Comparison of ENCODE assay signal across 16 cellular contexts in the genomic region with DNA sequence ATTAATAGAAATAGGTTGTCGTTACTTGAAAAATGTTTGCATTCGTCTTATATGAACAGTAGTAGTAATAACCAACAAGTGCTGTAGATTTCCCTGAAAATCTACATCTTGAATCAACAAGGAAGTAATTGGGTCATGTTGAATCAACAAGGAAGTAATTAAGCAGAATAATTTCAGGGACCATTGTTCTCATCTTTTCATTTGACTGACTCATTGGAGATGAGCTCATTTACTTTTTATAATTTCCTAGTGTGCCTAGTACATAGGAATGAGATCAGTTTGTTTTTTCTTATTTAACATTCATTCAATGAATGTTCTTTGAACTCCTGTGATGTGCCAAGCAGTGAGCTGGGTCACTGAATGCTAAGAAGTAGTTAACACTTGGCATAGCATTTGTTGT. TPM values are rescaled to one million over a fixed set of nuclear protein-coding genes. Genes with fewer than 3 reads are reported as not detected.
A peak's percentile ranks its signal among the peaks of the same experiment; 100 is the strongest.
DNase-seq lines count a peak whose midpoint lies in the region; ATAC-seq, FAIRE-seq and TF ChIP-seq lines count a peak whose summit lies in the region.
"Had no signal": no experiment of that assay in that cellular context is flagged by ENCODE, and none has a peak within 500 bp of the region (broad histone marks: within the 10 kb centered on the region; RNA-seq: fewer than 3 reads in every experiment).

No MANE protein-coding gene starts in this region.

- CTCF ChIA-PET in HepG2 (lab: Yijun Ruan, JAX; ENCODE audit: low intra/inter-chr PET ratio, low total read pairs), result no interaction called here

- no peaks in the 10 kb centered on the region for H3K9me3 Mint-ChIP-seq in activated T-helper 17 cell treated with anti-CD3 and anti-CD28 coated beads, Interleukin-2, amount 50 U/mL, for 72 hours
- H3K9me3 Mint-ChIP-seq: effector memory CD8-positive, alpha-beta T cell had no signal

- no peaks in the 10 kb centered on the region for H3K9me3 ChIP-seq in HepG2 (ENCODE audit: low read length)

- intact Hi-C loops in HepG2 (cut with micrococcal nuclease; ENCODE audit: unreplicated experiment), result loop anchor here (5.0 kb wide), 1 partner anchor 259 kb away; a partner anchor contains a TSS

- H3K36me3 Mint-ChIP-seq in activated T-helper 17 cell treated with anti-CD3 and anti-CD28 coated beads, Interleukin-2, amount 50 U/mL, for 72 hours (ENCODE audit: low read depth), result peaks cover 6% of the 10 kb centered on the region

- TF ChIP-seq RAD21 in HepG2 (CRISPR knock-in tag; IDR thresholded peaks at IDR 0.05), result no peak

- no peaks in the 10 kb centered on the region for H3K27me3 Mint-ChIP-seq in activated T-helper 17 cell treated with anti-CD3 and anti-CD28 coated beads, Interleukin-2, amount 50 U/mL, for 72 hours
- H3K27me3 Mint-ChIP-seq: effector memory CD8-positive, alpha-beta T cell had no signal

- TF ChIP-seq POLR2A in HepG2 (IDR thresholded peaks at IDR 0.05; ENCODE audit: insufficient read depth in 1 of 2, low read depth in 2 of 2, low read length in 2 of 2), result no peak

- peak in 1 of 2 experiments; percentile 23; a peak in 1 of 4 replicates for TF ChIP-seq EP300 in HepG2 (IDR thresholded peaks at IDR 0.05; ENCODE audit: low read depth in 2 of 2, low read length in 2 of 2)
- TF ChIP-seq EP300 in HepG2 (CRISPR knock-in tag; IDR thresholded peaks at IDR 0.05; ENCODE audit: borderline replicate concordance), result no peak

- H3K9ac ChIP-seq in HepG2 (ENCODE audit: insufficient read depth, low read depth, low read length), result no peak overlapping the region
- H3K9ac ChIP-seq: parathyroid adenoma had no signal

- H3K4me1 ChIP-seq in HepG2 (ENCODE audit: insufficient read depth, low read length), result peaks cover 61% of the 10 kb centered on the region
- H3K4me1 ChIP-seq: parathyroid adenoma had no signal

- no peak for ATAC-seq in HepG2
- ATAC-seq in GM21723 (IDR thresholded peaks at IDR 0.05; ENCODE audit: unreplicated experiment), result no peak
- ATAC-seq in activated T-helper 17 cell treated with anti-CD3 and anti-CD28 coated beads, Interleukin-2, amount 50 U/mL, for 72 hours (replicated peaks), result no peak
- ATAC-seq: effector memory CD8-positive, alpha-beta T cell had no signal

- peaks cover 38% of the 10 kb centered on the region for H3K79me2 ChIP-seq in HepG2 (ENCODE audit: insufficient read depth, low read length)
- H3K79me2 ChIP-seq: parathyroid adenoma had no signal

- in situ Hi-C loops in Caki2 (cut with HindIII; ENCODE audit: low pct_unique_long_range_greater_than_20kb, low sequenced_read_pairs) (no loop called here), astrocyte of the spinal cord (cut with HindIII; ENCODE audit: low sequenced_read_pairs) (no loop called here), HepG2 (cut with HindIII; ENCODE audit: extremely low pct_ligation_motif_present, low pct_unique_long_range_greater_than_20kb) (loop anchor here (10.0 kb wide), 1 partner anchor 257 kb away; a partner anchor contains a TSS)

- 98% methylated on average over 2 of the region's 2 CpGs for WGBS in HepG2 (ENCODE audit: low lambda C conversion rate)

- no peak for FAIRE-seq in HepG2 (lab: Jason Lieb, UNC)
- FAIRE-seq: HTR-8/SVneo had no signal

- H3K4me1 Mint-ChIP-seq in activated T-helper 17 cell treated with anti-CD3 and anti-CD28 coated beads, Interleukin-2, amount 50 U/mL, for 72 hours, result no peaks in the 10 kb centered on the region

- no peak overlapping the region for H3K4me3 Mint-ChIP-seq in activated T-helper 17 cell treated with anti-CD3 and anti-CD28 coated beads, Interleukin-2, amount 50 U/mL, for 72 hours
- H3K4me3 Mint-ChIP-seq: effector memory CD8-positive, alpha-beta T cell had no signal

- peaks cover 5 to 33% of the 10 kb centered on the region in 2 experiments; a peak in 4 of 5 replicates for H3K36me3 ChIP-seq in HepG2 (replicated peaks in 1 of 2; ENCODE audit: control insufficient read depth in 1 of 2, insufficient read depth in 2 of 2, low read length in 2 of 2)

- no peaks in the 10 kb centered on the region for H4K20me1 ChIP-seq in HepG2 (ENCODE audit: insufficient read depth, low read length)

- H3K27ac ChIP-seq in HepG2 (ENCODE audit: extremely low read length, insufficient read depth, low read length), result no peak overlapping the region
- H3K27ac ChIP-seq: parathyroid adenoma had no signal

- no peaks in the 10 kb centered on the region for H3K27me3 ChIP-seq in HepG2 (ENCODE audit: control insufficient read depth in 1 of 2, insufficient read depth in 2 of 2, low read length in 2 of 2)

- BruUV-seq in HepG2 (replicated peaks; lab: Mats Ljungman, UMichigan), result no TSS peak

- no peak overlapping the region for H3K4me3 ChIP-seq in astrocyte of the spinal cord (ENCODE audit: low read depth, low read length)
- no peak overlapping the region for H3K4me3 ChIP-seq in HepG2 (replicated peaks in 1 of 3; ENCODE audit: insufficient read depth in 1 of 3, low read depth in 2 of 3, low read length in 3 of 3)
- H3K4me3 ChIP-seq: lung had no signal

- POLR2A ChIA-PET in HepG2 (lab: Yijun Ruan, JAX), result no interaction called here

- TF ChIP-seq CTCF in astrocyte of the spinal cord (IDR thresholded peaks at IDR 0.05; ENCODE audit: low read depth, low read length) (no peak), HepG2 (CRISPR knock-in tag; IDR thresholded peaks at IDR 0.05) (no peak)

- DNase-seq in Caki2 (ENCODE audit: low read depth) (peak; percentile 42), LoVo (ENCODE audit: low spot score) (peak; percentile 87), astrocyte of the spinal cord (ENCODE audit: low read depth, low spot score) (peak; percentile 17), HepG2 (ENCODE audit: low spot score) (peak; percentile 9), SKM-1 treated with dmso at 0.1 percent for 144 hours (lab: John Stamatoyannopoulos, UW; ENCODE audit: unreplicated experiment) (no peak)
- no peak for DNase-seq in stimulated activated CD4-positive, alpha-beta T cell treated with anti-CD3 and anti-CD28 coated beads, Interleukin-1b, Interleukin-23, amount 100 ng/mL, for 48 hours
- DNase-seq: activated CD4-positive, alpha-beta T cell treated with anti-CD3 and anti-CD28 coated beads for 1 hour; activated T-cell treated with anti-CD3 and anti-CD28 coated beads, Interleukin-2, amount 50 U/mL, for 48 hours; AML-193; effector memory CD8-positive, alpha-beta T cell; NCI-H1048 had no signal

- no peak overlapping the region for H3K27ac Mint-ChIP-seq in activated T-helper 17 cell treated with anti-CD3 and anti-CD28 coated beads, Interleukin-2, amount 50 U/mL, for 72 hours
- H3K27ac Mint-ChIP-seq: effector memory CD8-positive, alpha-beta T cell had no signal

- no peak overlapping the region for H2AFZ ChIP-seq in HepG2 (ENCODE audit: low read length)
- H2AFZ ChIP-seq: parathyroid adenoma had no signal

- H3K4me2 ChIP-seq in HepG2 (ENCODE audit: low read depth, low read length), result no peak overlapping the region

RNA-seq across cellular contexts. Expression of a gene that starts 8.2 kb away (rescaled TPM):
- total RNA-seq in Caki2 (2014; rRNA removed; shearing (Covaris generic); ENCODE audit: low replicate concordance), result 6.3 and 15.3 TPM in 2 replicates
- 32.0 and 44.1 TPM in 2 replicates for total RNA-seq in HepG2 (2016; rRNA removed; fragmentation: Illumina TruSeq; extraction: Trizol)
- total RNA-seq in HepG2 (2016; cell fraction: cytosol; rRNA removed; fragmentation: Illumina TruSeq; extraction: Trizol; ENCODE audit: low read depth), result 4.9 and 5.3 TPM in 2 replicates
- total RNA-seq in HepG2 (2016; cell fraction: insoluble cytoplasmic fraction; rRNA removed; fragmentation: Illumina TruSeq; extraction: Trizol), result 29.0 and 43.4 TPM in 2 replicates
- total RNA-seq in HepG2 (2016; cell fraction: membrane; rRNA removed; fragmentation: Illumina TruSeq; extraction: Trizol), result 14.9 and 17.1 TPM in 2 replicates
- 44.7 and 45.4 TPM in 2 replicates for total RNA-seq in HepG2 (2016; cell fraction: nucleus; rRNA removed; fragmentation: Illumina TruSeq; extraction: Trizol)
- 114 and 124 TPM in 2 replicates for polyA plus RNA-seq in HepG2 (2011; rRNA removed)
- 115 and 125 TPM in 2 replicates for polyA plus RNA-seq in HepG2 (2011; cell fraction: cytosol; rRNA removed)
- 68.0 and 100 TPM in 2 replicates for polyA plus RNA-seq in HepG2 (2011; cell fraction: nucleus; rRNA removed)
- polyA plus RNA-seq in HepG2 (2012), result 47.5 and 62.4 TPM in 2 replicates
- polyA plus RNA-seq in HepG2 (2016; cell fraction: cytosol; fragmentation: Illumina TruSeq; extraction: Trizol; ENCODE audit: low read depth), result 1.6 and 2.6 TPM in 2 replicates
- polyA plus RNA-seq in HepG2 (2016; cell fraction: insoluble cytoplasmic fraction; fragmentation: Illumina TruSeq; extraction: Trizol; ENCODE audit: low read depth), result 24.3 and 25.6 TPM in 2 replicates
- polyA plus RNA-seq in HepG2 (2016; cell fraction: membrane; fragmentation: Illumina TruSeq; extraction: Trizol; ENCODE audit: low read depth), result 5.4 and 5.7 TPM in 2 replicates
- polyA plus RNA-seq in HepG2 (2016; cell fraction: nucleus; fragmentation: Illumina TruSeq; extraction: Trizol; ENCODE audit: insufficient read depth, low read depth), result 51.7 and 54.3 TPM in 2 replicates
- 196 and 646 TPM in 2 replicates for polyA minus RNA-seq in HepG2 (2011; rRNA and poly(A)+ RNA removed; ENCODE audit: low replicate concordance)
- 105 and 122 TPM in 2 replicates for polyA minus RNA-seq in HepG2 (2011; cell fraction: cytosol; rRNA and poly(A)+ RNA removed)
- polyA minus RNA-seq in HepG2 (2011; cell fraction: nucleus; rRNA and poly(A)+ RNA removed), result 74.0 and 90.1 TPM in 2 replicates
- 10 to 100 TPM in 1 of 2 donors, 1 to 10 TPM in 1; 5.6 to 11.0 TPM for total RNA-seq in activated T-helper 17 cell treated with anti-CD3 and anti-CD28 coated beads, Interleukin-2, amount 50 U/mL, for 72 hours

RNA-seq across cellular contexts. Expression of a gene that starts 57.9 kb away (rescaled TPM):
- total RNA-seq in Caki2 (2014; rRNA removed; shearing (Covaris generic); ENCODE audit: low replicate concordance), result not detected in 2 replicates
- total RNA-seq in HepG2 (2016; rRNA removed; fragmentation: Illumina TruSeq; extraction: Trizol), result not detected in 2 replicates
- total RNA-seq in HepG2 (2016; cell fraction: cytosol; rRNA removed; fragmentation: Illumina TruSeq; extraction: Trizol; ENCODE audit: low read depth), result not detected in 2 replicates
- total RNA-seq in HepG2 (2016; cell fraction: insoluble cytoplasmic fraction; rRNA removed; fragmentation: Illumina TruSeq; extraction: Trizol), result not detected in 2 replicates
- not detected in 2 replicates for total RNA-seq in HepG2 (2016; cell fraction: membrane; rRNA removed; fragmentation: Illumina TruSeq; extraction: Trizol)
- not detected in 2 replicates for total RNA-seq in HepG2 (2016; cell fraction: nucleus; rRNA removed; fragmentation: Illumina TruSeq; extraction: Trizol)
- polyA plus RNA-seq in HepG2 (2011; rRNA removed), result not detected in 2 replicates
- polyA plus RNA-seq in HepG2 (2011; cell fraction: cytosol; rRNA removed), result not detected in 2 replicates
- polyA plus RNA-seq in HepG2 (2011; cell fraction: nucleus; rRNA removed), result not detected in 2 replicates
- polyA plus RNA-seq in HepG2 (2012), result not detected in 2 replicates
- polyA plus RNA-seq in HepG2 (2016; cell fraction: cytosol; fragmentation: Illumina TruSeq; extraction: Trizol; ENCODE audit: low read depth), result not detected in 2 replicates
- polyA plus RNA-seq in HepG2 (2016; cell fraction: insoluble cytoplasmic fraction; fragmentation: Illumina TruSeq; extraction: Trizol; ENCODE audit: low read depth), result not detected in 2 replicates
- not detected in 2 replicates for polyA plus RNA-seq in HepG2 (2016; cell fraction: membrane; fragmentation: Illumina TruSeq; extraction: Trizol; ENCODE audit: low read depth)
- not detected in 2 replicates for polyA plus RNA-seq in HepG2 (2016; cell fraction: nucleus; fragmentation: Illumina TruSeq; extraction: Trizol; ENCODE audit: insufficient read depth, low read depth)
- not detected in 2 replicates for polyA minus RNA-seq in HepG2 (2011; rRNA and poly(A)+ RNA removed; ENCODE audit: low replicate concordance)
- not detected in 2 replicates for polyA minus RNA-seq in HepG2 (2011; cell fraction: cytosol; rRNA and poly(A)+ RNA removed)
- not detected in 2 replicates for polyA minus RNA-seq in HepG2 (2011; cell fraction: nucleus; rRNA and poly(A)+ RNA removed)
- total RNA-seq in activated T-helper 17 cell treated with anti-CD3 and anti-CD28 coated beads, Interleukin-2, amount 50 U/mL, for 72 hours, result not detected
- polyA plus RNA-seq: lung had no signal

Comparison
In these comparisons a context has a peak if more than half of its experiments do, and no peak if none do; other contexts are left out.
1. DNase-seq: peak in Caki2 (single experiment), LoVo (single experiment), astrocyte of the spinal cord (single experiment) and HepG2 (single experiment); none in stimulated activated CD4-positive, alpha-beta T cell treated with anti-CD3 and anti-CD28 coated beads, Interleukin-1b, Interleukin-23, amount 100 ng/mL, for 48 hours (single experiment) and SKM-1 treated with dmso at 0.1 percent for 144 hours (single experiment).